9 cellular contexts compared by ENCODE assay signal in the genomic region with DNA sequence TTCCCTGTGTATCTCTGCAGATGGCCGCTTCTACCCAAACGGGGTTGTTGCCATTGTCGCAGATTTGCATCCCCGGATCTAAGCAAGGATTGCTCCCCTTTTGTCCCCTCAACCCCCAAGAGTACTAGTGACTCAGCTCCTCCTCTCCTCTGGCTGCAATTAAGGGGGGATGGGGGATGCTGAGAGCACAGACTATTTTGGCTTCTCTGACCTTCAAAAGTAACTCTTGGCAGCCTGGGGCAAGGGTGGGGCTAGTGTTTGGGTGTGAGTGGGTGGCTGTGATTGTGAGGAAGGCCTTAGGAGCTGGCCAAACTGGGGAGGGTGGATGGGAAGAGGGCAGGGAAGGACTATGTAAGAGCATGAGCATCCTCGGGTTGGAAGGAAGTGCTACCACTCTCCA. TPM values are rescaled to one million over a fixed set of nuclear protein-coding genes. Genes with fewer than 3 reads are reported as not detected.
DNase-seq lines count a peak whose midpoint lies in the region; ATAC-seq and TF ChIP-seq lines count a peak whose summit lies in the region.
"Had no signal": no experiment of that assay in that cellular context is flagged by ENCODE, and none has a peak within 500 bp of the region (broad histone marks: within the 10 kb centered on the region; RNA-seq: fewer than 3 reads in every experiment).

No MANE protein-coding gene starts in this region.

- CTCF ChIA-PET in activated CD8-positive, alpha-beta T cell treated with anti-CD3 and anti-CD28 coated beads for 36 hours (lab: Charles Lee): interaction anchor here (1.4 to 6.5 kb wide), 6 partner anchors 10 to 99 kb away, joined by 3 to 66 read pairs (median 8); no protein-coding TSS in a partner anchor
- CTCF ChIA-PET in activated CD8-positive, alpha-beta T cell treated with anti-CD3 and anti-CD28 coated beads, Interleukin-2, amount 10 ng/mL, durations not matched to agents 7 days and 5 days (lab: Charles Lee): interaction anchor here (0.9 to 1.0 kb wide), 2 partner anchors 75 to 144 kb away, joined by 3 read pairs; no protein-coding TSS in a partner anchor

- no peaks in the 10 kb centered on the region for H3K36me3 Mint-ChIP-seq in activated CD8-positive, alpha-beta T cell treated with anti-CD3 and anti-CD28 coated beads for 36 hours (ENCODE audit: low read depth)
- peaks cover 5% of the 10 kb centered on the region for H3K36me3 Mint-ChIP-seq in activated CD8-positive, alpha-beta T cell treated with anti-CD3 and anti-CD28 coated beads, Interleukin-2, amount 10 ng/mL, durations not matched to agents 7 days and 5 days (ENCODE audit: low read depth)

- H3K4me1 ChIP-seq in mesodermal cell (ENCODE audit: control insufficient read depth, insufficient read depth, low read length, poor library complexity, severe bottlenecking) (peaks cover 25% of the 10 kb centered on the region), transverse colon (peaks cover 7 to 46% (median 18%) of the 10 kb centered on the region in 4 donors)

- H3K9me3 ChIP-seq in mesodermal cell (ENCODE audit: control insufficient read depth, low read length) (no peaks in the 10 kb centered on the region), transverse colon (no peaks in the 10 kb centered on the region)

- intact Hi-C loops in transverse colon (cut with DNase I; ENCODE audit: low total_unique reads): no loop called here
- intact Hi-C loops in activated CD8-positive, alpha-beta T cell treated with anti-CD3 and anti-CD28 coated beads for 36 hours (cut with micrococcal nuclease): no loop called here

- H3K27me3 ChIP-seq in transverse colon: peaks cover 8% of the 10 kb centered on the region

- H3K4me3 ChIP-seq in mesodermal cell (ENCODE audit: extremely low read depth, insufficient read depth, low read length, poor library complexity, severe bottlenecking) (peak overlapping the region; percentile 62), transverse colon (no peak overlapping the region)

- H3K4me1 Mint-ChIP-seq in activated CD8-positive, alpha-beta T cell treated with anti-CD3 and anti-CD28 coated beads for 36 hours (ENCODE audit: low read depth): peaks cover 39% of the 10 kb centered on the region
- peaks cover 68% of the 10 kb centered on the region for H3K4me1 Mint-ChIP-seq in activated CD8-positive, alpha-beta T cell treated with anti-CD3 and anti-CD28 coated beads, Interleukin-2, amount 10 ng/mL, durations not matched to agents 7 days and 5 days (ENCODE audit: low read depth)

- in situ Hi-C loops in transverse colon (cut with MboI; ENCODE audit: low pct_ligation_motif_present in 1 of 4, low pct_unique_long_range_greater_than_20kb in 1 of 4, low sequenced_read_pairs in 3 of 4): no loop called here

- H3K27ac ChIP-seq in caudate nucleus (ENCODE audit: low read depth, low read length) (peak overlapping the region; percentile 95), mesodermal cell (ENCODE audit: low read depth, low read length, severe bottlenecking) (peak overlapping the region; percentile 89), transverse colon (peak overlapping the region; percentile 74 to 88 (median 81))

- TF ChIP-seq EP300 in transverse colon (IDR thresholded peaks at IDR 0.05; ENCODE audit: low read depth): no peak

- DNase-seq in NCI-H1436 (lab: John Stamatoyannopoulos, UW): peak; percentile 22
- DNase-seq in NCI-H1436 treated with DMSO at 0.1 percent for 48 hours (lab: John Stamatoyannopoulos, UW): no peak
- peak in 9 of 61 donors; percentile 20 to 70 (median 28) for DNase-seq in caudate nucleus (lab: John Stamatoyannopoulos, UW)
- DNase-seq in transverse colon: no peak
- DNase-seq in activated CD8-positive, alpha-beta T cell treated with anti-CD3 and anti-CD28 coated beads for 36 hours: no peak
- DNase-seq in NCI-H526 (lab: John Stamatoyannopoulos, UW): no peak
- no peak for DNase-seq in activated CD8-positive, alpha-beta T cell treated with anti-CD3 and anti-CD28 coated beads, Interleukin-2, amount 10 ng/mL, durations not matched to agents 7 days and 5 days
- DNase-seq: naive thymus-derived CD4-positive, alpha-beta T cell had no signal

- no peak for ATAC-seq in activated CD8-positive, alpha-beta T cell treated with anti-CD3 and anti-CD28 coated beads for 36 hours
- no peak for ATAC-seq in activated CD8-positive, alpha-beta T cell treated with anti-CD3 and anti-CD28 coated beads, Interleukin-2, amount 10 ng/mL, durations not matched to agents 7 days and 5 days
- ATAC-seq: naive thymus-derived CD4-positive, alpha-beta T cell had no signal

- WGBS in mesodermal cell (ENCODE audit: insufficient coverage in 2 of 2), 2 experiments: 48 to 90% methylated on average over 2 to 3 of the region's 5 CpGs
- WGBS in transverse colon (ENCODE audit: low coverage in 1 of 2), 2 donors: 0 to 63% methylated on average over 1 to 5 of the region's 5 CpGs

- no peak for TF ChIP-seq POLR2A in transverse colon (IDR thresholded peaks at IDR 0.05)

- POLR2A ChIA-PET in activated CD8-positive, alpha-beta T cell treated with anti-CD3 and anti-CD28 coated beads for 36 hours (lab: Charles Lee): interaction anchor here (1.1 to 1.3 kb wide), 3 partner anchors 10 to 13 kb away, joined by 3 read pairs; no protein-coding TSS in a partner anchor
- POLR2A ChIA-PET in activated CD8-positive, alpha-beta T cell treated with anti-CD3 and anti-CD28 coated beads, Interleukin-2, amount 10 ng/mL, durations not matched to agents 7 days and 5 days (lab: Charles Lee): no interaction called here

- H3K4me3 Mint-ChIP-seq in activated CD8-positive, alpha-beta T cell treated with anti-CD3 and anti-CD28 coated beads for 36 hours: no peak overlapping the region
- H3K4me3 Mint-ChIP-seq in activated CD8-positive, alpha-beta T cell treated with anti-CD3 and anti-CD28 coated beads, Interleukin-2, amount 10 ng/mL, durations not matched to agents 7 days and 5 days: no peak overlapping the region

- H3K27me3 Mint-ChIP-seq in activated CD8-positive, alpha-beta T cell treated with anti-CD3 and anti-CD28 coated beads for 36 hours: peaks cover 20% of the 10 kb centered on the region
- peaks cover 42% of the 10 kb centered on the region for H3K27me3 Mint-ChIP-seq in activated CD8-positive, alpha-beta T cell treated with anti-CD3 and anti-CD28 coated beads, Interleukin-2, amount 10 ng/mL, durations not matched to agents 7 days and 5 days (ENCODE audit: low read depth)

- no peak overlapping the region for H3K27ac Mint-ChIP-seq in activated CD8-positive, alpha-beta T cell treated with anti-CD3 and anti-CD28 coated beads for 36 hours
- no peak overlapping the region for H3K27ac Mint-ChIP-seq in activated CD8-positive, alpha-beta T cell treated with anti-CD3 and anti-CD28 coated beads, Interleukin-2, amount 10 ng/mL, durations not matched to agents 7 days and 5 days

- peaks cover 10% of the 10 kb centered on the region for H3K36me3 ChIP-seq in mesodermal cell (ENCODE audit: control insufficient read depth, insufficient read depth, low read length)
- no peaks in the 10 kb centered on the region for H3K36me3 ChIP-seq in transverse colon

- H3K9me3 Mint-ChIP-seq in activated CD8-positive, alpha-beta T cell treated with anti-CD3 and anti-CD28 coated beads for 36 hours: no peaks in the 10 kb centered on the region
- no peaks in the 10 kb centered on the region for H3K9me3 Mint-ChIP-seq in activated CD8-positive, alpha-beta T cell treated with anti-CD3 and anti-CD28 coated beads, Interleukin-2, amount 10 ng/mL, durations not matched to agents 7 days and 5 days (ENCODE audit: insufficient read depth)

- TF ChIP-seq CTCF in transverse colon (IDR thresholded peaks at IDR 0.05): no peak
- no peak for TF ChIP-seq CTCF in activated CD8-positive, alpha-beta T cell treated with anti-CD3 and anti-CD28 coated beads for 36 hours (IDR thresholded peaks at IDR 0.05)

RNA-seq across cellular contexts. Expression of a gene that starts 1.2 kb away (rescaled TPM):
- 12.5 TPM for polyA plus RNA-seq in mesodermal cell (2013, experiment 1 of 2)
- 11.6 TPM for polyA plus RNA-seq in mesodermal cell (2013, experiment 2 of 2)
- 10 to 100 TPM in 2 of 4 donors, 1 to 10 TPM in 2; 6.3 to 14.6 (median 9.8) TPM for total RNA-seq in transverse colon
- total RNA-seq in activated CD8-positive, alpha-beta T cell treated with anti-CD3 and anti-CD28 coated beads for 36 hours: under 1 TPM; 0.78 to 0.86 TPM
- total RNA-seq in activated CD8-positive, alpha-beta T cell treated with anti-CD3 and anti-CD28 coated beads, Interleukin-2, amount 10 ng/mL, durations not matched to agents 7 days and 5 days: 1 to 10 TPM; 5.3 to 5.6 TPM

RNA-seq across cellular contexts. Expression of a gene that starts 23.2 kb away (rescaled TPM):
- 55.7 TPM for polyA plus RNA-seq in mesodermal cell (2013, experiment 1 of 2)
- 48.7 TPM for polyA plus RNA-seq in mesodermal cell (2013, experiment 2 of 2)
- total RNA-seq in transverse colon: 10 to 100 TPM; 25.1 to 40.8 (median 33.7) TPM
- total RNA-seq in activated CD8-positive, alpha-beta T cell treated with anti-CD3 and anti-CD28 coated beads for 36 hours: 10 to 100 TPM; 20.6 to 23.0 TPM
- 10 to 100 TPM; 24.3 to 27.3 TPM for total RNA-seq in activated CD8-positive, alpha-beta T cell treated with anti-CD3 and anti-CD28 coated beads, Interleukin-2, amount 10 ng/mL, durations not matched to agents 7 days and 5 days
